21 cellular contexts compared by ENCODE assay signal in genomic region chr1:236492378-236492777, GRCh38.
"Had no signal": no experiment of that assay in that cellular context is flagged by ENCODE, and none has a peak within 500 bp of the region (broad histone marks: within the 10 kb centered on the region; RNA-seq: fewer than 3 reads in every experiment).

No MANE protein-coding gene starts in this region.

- H3K36me3 Mint-ChIP-seq: naive B cell had no signal

- H3K36me3 ChIP-seq: heart left ventricle, right atrium auricular region, sigmoid colon had no signal

- DNase-seq: cortex of kidney; dorsolateral prefrontal cortex; effector memory CD4-positive, alpha-beta T cell; heart left ventricle; hippocampal formation; left colon; left ventricle myocardium superior; mesenchymal stem cell; naive B cell; sigmoid colon; stimulated activated CD4-positive, alpha-beta T cell treated with anti-CD3 and anti-CD28 coated beads, Interleukin-12 subunit alpha, Interleukin-12 subunit beta, amount 100 ng/mL, for 4 hours; stimulated activated naive CD4-positive, alpha-beta T cell treated with Interleukin-2 at 50 U/mL for 16 hours; trophoblast cell had no signal

- ATAC-seq: esophagus mucosa, heart left ventricle, left colon, left ventricle myocardium superior had no signal

- H3K27ac Mint-ChIP-seq: nephron had no signal

- H3K4me3 ChIP-seq: dorsolateral prefrontal cortex, heart left ventricle, lung, right atrium auricular region, sigmoid colon, skin epidermis had no signal

- H3K27ac ChIP-seq: dorsolateral prefrontal cortex, heart left ventricle, right atrium auricular region, sigmoid colon had no signal

- FAIRE-seq: endometrium, frontal cortex, urothelium cell line had no signal

- H3K4me3 Mint-ChIP-seq: naive B cell, nephron had no signal

- H3K9me3 ChIP-seq: heart left ventricle, right atrium auricular region, sigmoid colon had no signal

- H3K9me3 Mint-ChIP-seq: naive B cell, nephron had no signal

- H3K27me3 ChIP-seq: heart left ventricle, right atrium auricular region, sigmoid colon had no signal
